Comparison of ENCODE assay signal across 19 cellular contexts in genomic region chr2:239580199-239580527, GRCh38.
"Had no signal": no experiment of that assay in that cellular context is flagged by ENCODE, and none has a peak within 500 bp of the region (broad histone marks: within the 10 kb centered on the region; RNA-seq: fewer than 3 reads in every experiment).

No MANE protein-coding gene starts in this region.

- H3K27me3 ChIP-seq: neutrophil, testis, tibial nerve, upper lobe of right lung had no signal

- H3K4me1 Mint-ChIP-seq: naive B cell had no signal

- H3K4me3 ChIP-seq: dorsolateral prefrontal cortex, heart left ventricle, lung, testis, tibial nerve, upper lobe of right lung had no signal

- DNase-seq: cortex of kidney; effector CD8-positive, alpha-beta T cell; foreskin melanocyte; hippocampal formation; left ventricle myocardium superior; mesenchymal stem cell; naive B cell; stimulated activated CD4-positive, alpha-beta T cell treated with anti-CD3 and anti-CD28 coated beads, Interleukin-12 subunit alpha, Interleukin-12 subunit beta, amount 100 ng/mL, for 4 hours; stimulated activated naive CD4-positive, alpha-beta T cell treated with Interleukin-2 at 50 U/mL for 16 hours; testis had no signal

- H3K36me3 ChIP-seq: heart left ventricle, neutrophil, tibial nerve, upper lobe of right lung had no signal

- H3K27ac ChIP-seq: dorsolateral prefrontal cortex, heart left ventricle, neutrophil, testis, tibial nerve, upper lobe of right lung had no signal

- H3K9me3 Mint-ChIP-seq: naive B cell, nephron had no signal

- H3K9me3 ChIP-seq: neutrophil, testis, upper lobe of right lung had no signal

- H3K4me1 ChIP-seq: heart left ventricle, testis, tibial nerve, upper lobe of right lung had no signal

- H3K36me3 Mint-ChIP-seq: naive B cell had no signal

- ATAC-seq: heart left ventricle, left colon, left ventricle myocardium superior, sciatic nerve, upper lobe of right lung had no signal

- H3K27ac Mint-ChIP-seq: naive B cell, nephron had no signal

- H3K4me3 Mint-ChIP-seq: nephron had no signal
